Comparison of ENCODE assay signal across 21 cellular contexts in the genomic region with DNA sequence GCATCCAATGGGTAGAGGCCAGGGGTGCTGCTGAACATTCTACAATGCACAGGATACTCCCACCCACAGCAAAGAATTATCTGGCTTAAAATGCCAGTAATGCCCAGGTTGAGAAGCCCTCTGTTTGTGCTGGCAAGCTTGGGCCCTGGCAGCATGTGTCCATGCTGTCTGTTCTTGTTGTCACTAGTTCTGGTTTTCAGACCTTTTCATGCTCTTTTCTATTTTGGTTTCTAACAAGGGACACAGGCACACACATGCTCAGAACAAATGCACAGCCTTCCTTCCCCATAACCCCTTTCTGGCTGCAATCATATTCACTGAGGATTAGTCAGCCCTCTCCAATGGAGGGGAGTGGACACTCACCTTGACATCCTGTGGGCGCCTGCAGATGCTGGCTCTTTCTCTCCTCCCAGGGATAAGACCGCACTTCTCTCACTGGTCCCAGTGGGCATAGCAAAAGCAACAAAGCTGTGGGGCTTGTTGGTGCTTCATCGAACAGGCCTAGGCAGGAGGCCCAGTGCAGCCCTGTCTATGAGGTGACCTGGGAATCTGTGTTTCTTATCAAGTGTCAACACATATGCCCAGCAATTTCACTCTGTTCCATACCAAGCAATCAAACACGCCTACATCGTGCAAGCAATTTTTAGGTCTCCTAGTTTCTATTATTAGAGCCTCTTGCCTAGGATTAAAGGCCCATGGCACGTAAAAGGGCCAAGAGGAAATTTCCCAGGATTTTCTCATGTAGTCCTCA.
DNase-seq lines count a peak whose midpoint lies in the region; ATAC-seq and TF ChIP-seq lines count a peak whose summit lies in the region.
"Had no signal": no experiment of that assay in that cellular context is flagged by ENCODE, and none has a peak within 500 bp of the region (broad histone marks: within the 10 kb centered on the region; RNA-seq: fewer than 3 reads in every experiment).

No MANE protein-coding gene starts in this region.

- WGBS in heart left ventricle, 4 donors = 37 to 51% (median 47%) methylated on average over 6 of the region's 6 CpGs

- no peaks in the 10 kb centered on the region for H3K27me3 ChIP-seq in heart left ventricle

- peak overlapping the region; percentile 70 for H3K27ac ChIP-seq in cingulate gyrus (ENCODE audit: low read depth, low read length)
- H3K27ac ChIP-seq in heart left ventricle = peak overlapping the region in 9 of 12 donors; percentile 7 to 60 (median 52)
- H3K27ac ChIP-seq: PC-9, SK-N-MC had no signal

- DNase-seq in DMS153 (lab: John Stamatoyannopoulos, UW) (peak; percentile 13), DMS153 treated with DMSO at 0.1 percent for 48 hours (lab: John Stamatoyannopoulos, UW; ENCODE audit: unreplicated experiment) (no peak), heart left ventricle (peak in 2 of 5 donors; percentile 36 to 51), GM13977 (ENCODE audit: low spot score) (no peak), T-helper 1 cell (no peak)
- DNase-seq in stimulated activated naive CD4-positive, alpha-beta T cell treated with Interleukin-2 at 50 U/mL for 16 hours (lab: John Stamatoyannopoulos, UW) = no peak
- DNase-seq: 8988T; Calu3; CD4-positive, alpha-beta memory T cell; DND-41; GDM1; HCEC 1CT; MV-4-11; NCI-H1417 treated with DMSO at 0.1 percent for 48 hours; NCI-H2081; NCI-H510A treated with DMSO at 0.1 percent for 48 hours; PC-9 had no signal

- no peaks in the 10 kb centered on the region for H3K36me3 ChIP-seq in heart left ventricle

- H3K4me1 ChIP-seq in heart left ventricle = peaks cover 0 to 29% (median 2%) of the 10 kb centered on the region in 12 donors

- no peaks in the 10 kb centered on the region for H3K9me3 ChIP-seq in heart left ventricle

- no peak for TF ChIP-seq POLR2A in heart left ventricle (IDR thresholded peaks at IDR 0.05)

- intact Hi-C loops in heart left ventricle (cut with DNase I) = loop anchor here in 1 of 10 donors (5.0 kb wide), 1 partner anchor 42 kb away; no protein-coding TSS in a partner anchor

- in situ Hi-C loops in GM13977 (cut with MboI; ENCODE audit: low pct_unique_long_range_greater_than_20kb, low sequenced_read_pairs, unreplicated experiment) = no loop called here

- H3K4me3 ChIP-seq in heart left ventricle = no peak overlapping the region
- H3K4me3 ChIP-seq: GM12878, PC-9, SK-N-MC had no signal

- ATAC-seq in heart left ventricle (peak; percentile 89 to 95 (median 94)), HG02642 (IDR thresholded peaks at IDR 0.05; ENCODE audit: poor library complexity, unreplicated experiment) (no peak)
- ATAC-seq: GM12878 had no signal

- TF ChIP-seq CTCF in heart left ventricle (IDR thresholded peaks at IDR 0.05) = no peak
- no peak for TF ChIP-seq CTCF in GM13977 (IDR thresholded peaks at IDR 0.05; ENCODE audit: extremely low read depth, insufficient read depth, missing control alignments)
